In genomic region chr9:118009585-118009984, GRCh38 we compare ENCODE assay signal across 26 cellular contexts.
A peak's percentile ranks its signal among the peaks of the same experiment; 100 is the strongest.
DNase-seq lines count a peak whose midpoint lies in the region; ATAC-seq lines count a peak whose summit lies in the region.
"Had no signal": no experiment of that assay in that cellular context is flagged by ENCODE, and none has a peak within 500 bp of the region (broad histone marks: within the 10 kb centered on the region; RNA-seq: fewer than 3 reads in every experiment).

No MANE protein-coding gene starts in this region.

- H3K27me3 ChIP-seq in iPS DF 6.9 (ENCODE audit: control insufficient read depth, insufficient read depth, low read length), result no peaks in the 10 kb centered on the region
- H3K27me3 ChIP-seq: cardiac muscle cell, left lung, right lobe of liver, SJCRH30, tibial artery had no signal

- H3K27ac ChIP-seq in iPS DF 6.9 (ENCODE audit: low read length) (no peak overlapping the region), substantia nigra (ENCODE audit: low read depth, low read length, poor library complexity, severe bottlenecking) (peak overlapping the region; percentile 28)
- H3K27ac ChIP-seq: cardiac muscle cell, left lung, pancreas, PC-9, right lobe of liver, SJCRH30, tibial artery had no signal

- peak in 2 of 3 experiments; percentile 48 to 67 for DNase-seq in NCI-H1417 (lab: John Stamatoyannopoulos, UW)
- DNase-seq in NCI-H1417 treated with DMSO at 0.1 percent for 48 hours (lab: John Stamatoyannopoulos, UW), result no peak
- DNase-seq in NCI-H82 (lab: John Stamatoyannopoulos, UW), result peak; percentile 72
- DNase-seq in iPS DF 6.9 (ENCODE audit: low read depth, low spot score), result peak; percentile 9
- DNase-seq in substantia nigra (lab: John Stamatoyannopoulos, UW), result peak in 2 of 49 donors; percentile 1 to 11
- no peak for DNase-seq in NCI-H1048 (lab: John Stamatoyannopoulos, UW)
- DNase-seq: activated CD4-positive, alpha-beta T cell treated with anti-CD3 and anti-CD28 coated beads for 36 hours; activated CD8-positive, alpha-beta memory T cell treated with anti-CD3 and anti-CD28 coated beads for 24 hours; activated naive CD4-positive, alpha-beta T cell treated with anti-CD3 and anti-CD28 coated beads for 36 hours; activated T-cell treated with anti-CD3 and anti-CD28 coated beads, Interleukin-2, amount 50 U/mL, for 48 hours; cortex of kidney; EL; Karpas-422; left lung; NCI-H2107; NCI-H526 treated with DMSO at 0.1 percent for 48 hours; pancreas; PC-9; right lobe of liver; SJCRH30; T-helper 1 cell; tibial artery had no signal

- H3K4me3 ChIP-seq in iPS DF 6.9 (ENCODE audit: low read length), result no peak overlapping the region
- H3K4me3 ChIP-seq: cardiac muscle cell, left lung, pancreas, PC-9, right lobe of liver, SJCRH30, tibial artery had no signal

- no peaks in the 10 kb centered on the region for H3K9me3 ChIP-seq in iPS DF 6.9 (ENCODE audit: control insufficient read depth, insufficient read depth, low read length)
- H3K9me3 ChIP-seq: left lung, pancreas, right lobe of liver, SJCRH30, tibial artery had no signal

- H3K4me1 ChIP-seq in iPS DF 6.9 (ENCODE audit: control insufficient read depth, insufficient read depth, low read length), result no peaks in the 10 kb centered on the region
- H3K4me1 ChIP-seq: left lung, pancreas, right lobe of liver, SJCRH30, tibial artery had no signal

- ATAC-seq in HG02885 (IDR thresholded peaks at IDR 0.05; ENCODE audit: poor library complexity, unreplicated experiment), result no peak
- no peak for ATAC-seq in GM21529 (IDR thresholded peaks at IDR 0.05; ENCODE audit: unreplicated experiment)
- ATAC-seq: activated CD4-positive, alpha-beta T cell treated with anti-CD3 and anti-CD28 coated beads for 36 hours; left lung; natural killer cell treated with Interleukin-12 subunit alpha and Interleukin-12 subunit beta and Interleukin-15 and Interleukin-18, amount 100 ng/mL, for 72 hours; pancreas; right lobe of liver had no signal

- H3K36me3 ChIP-seq in iPS DF 6.9 (ENCODE audit: control insufficient read depth, insufficient read depth, low read length), result no peaks in the 10 kb centered on the region
- H3K36me3 ChIP-seq: cardiac muscle cell, left lung, pancreas, right lobe of liver, SJCRH30, tibial artery had no signal

Comparison
In these comparisons a context has a peak if more than half of its experiments do, and no peak if none do; other contexts are left out.
1. DNase-seq: peak in NCI-H1417 (2 of 3), NCI-H82 (single experiment) and iPS DF 6.9 (single experiment); none in NCI-H1417 treated with DMSO at 0.1 percent for 48 hours (single experiment) and NCI-H1048 (single experiment).